ENCODE assay signal across 9 cellular contexts in genomic region chr12:8629486-8630033, GRCh38. TPM values are rescaled to one million over a fixed set of nuclear protein-coding genes. Genes with fewer than 3 reads are reported as not detected.
DNase-seq lines count a peak whose midpoint lies in the region; ATAC-seq and TF ChIP-seq lines count a peak whose summit lies in the region.
"Had no signal": no experiment of that assay in that cellular context is flagged by ENCODE, and none has a peak within 500 bp of the region (broad histone marks: within the 10 kb centered on the region; RNA-seq: fewer than 3 reads in every experiment).

No MANE protein-coding gene starts in this region.

- DNase-seq in HFF-Myc (ENCODE audit: extremely low read depth, low read depth) (peak; percentile 5), M059J (ENCODE audit: low read depth) (peak; percentile 12), renal cortical epithelial cell (ENCODE audit: low read depth) (peak; percentile 85), mucosa of gallbladder (ENCODE audit: low spot score) (no peak), posterior cingulate gyrus (no peak), hypothalamus (lab: John Stamatoyannopoulos, UW) (no peak), nucleus accumbens (lab: John Stamatoyannopoulos, UW) (no peak)

- ATAC-seq in GM18520 (IDR thresholded peaks at IDR 0.05; ENCODE audit: unreplicated experiment) = peak; percentile 91

- TF ChIP-seq CTCF in HFF-Myc (IDR thresholded peaks at IDR 0.05; ENCODE audit: low read depth, low read length, missing control alignments) = no peak

- intact Hi-C loops in posterior cingulate gyrus (cut with DNase I) = no loop called here

- no peak overlapping the region for H3K4me3 ChIP-seq in HFF-Myc (replicated peaks; ENCODE audit: low read depth, low read length)

RNA-seq across cellular contexts. Expression of gene AICDA, which starts 16.9 kb away (rescaled TPM):
- not detected in 2 replicates for total RNA-seq in M059J (2014; rRNA removed; shearing (Covaris generic))
- total RNA-seq in renal cortical epithelial cell = 0.30 and 0.52 TPM in 2 replicates
- 2.2 TPM for total RNA-seq in mucosa of gallbladder
- total RNA-seq: progenitor cell of endocrine pancreas had no signal

RNA-seq across cellular contexts. Expression of gene MFAP5, which starts 33.1 kb away (rescaled TPM):
- total RNA-seq in M059J (2014; rRNA removed; shearing (Covaris generic)) = not detected in 2 replicates
- total RNA-seq in renal cortical epithelial cell (0.85 and 3.3 TPM in 2 replicates), mucosa of gallbladder (6.8 TPM)
- total RNA-seq: progenitor cell of endocrine pancreas had no signal

Comparison
In these comparisons a context has a peak if more than half of its experiments do, and no peak if none do; other contexts are left out.
1. DNase-seq: peak in HFF-Myc (single experiment), M059J (single experiment) and renal cortical epithelial cell (single experiment); none in mucosa of gallbladder (single experiment), posterior cingulate gyrus (0 of 10), hypothalamus (0 of 51) and nucleus accumbens (0 of 56).